Comparison of ENCODE assay signal across 7 cellular contexts in the genomic region with DNA sequence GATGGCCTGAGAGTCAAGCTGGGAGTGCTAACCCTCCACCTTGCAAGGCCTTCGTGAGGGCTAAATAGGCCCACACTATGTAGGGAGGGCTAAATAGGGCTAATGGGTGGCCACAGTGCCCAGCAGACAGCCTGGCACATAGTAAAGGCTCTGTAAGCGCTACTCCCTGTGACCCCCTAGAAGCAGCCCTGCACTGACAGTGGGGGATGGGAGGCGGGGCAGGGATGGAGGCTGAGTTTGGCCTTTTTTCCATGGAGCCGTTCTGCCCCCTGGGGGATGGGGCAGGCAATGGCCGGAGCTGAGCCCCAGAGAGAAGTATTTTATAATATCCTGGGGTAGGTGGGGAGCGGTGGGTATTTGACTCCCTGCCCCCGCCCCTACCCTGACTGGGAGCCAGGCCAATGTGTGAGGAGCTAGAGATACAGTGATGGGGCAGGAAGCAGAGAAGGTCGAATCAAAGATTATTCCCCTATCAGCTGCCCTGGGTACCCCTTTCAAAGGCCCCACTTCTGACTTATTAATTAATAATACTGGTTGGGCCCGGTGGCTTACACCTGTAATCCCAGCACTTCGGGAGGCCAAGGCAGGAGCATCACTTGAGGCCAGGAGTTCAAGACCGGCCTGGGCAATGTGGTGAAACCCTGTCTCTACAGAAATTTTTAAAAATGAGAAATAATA. TPM values are rescaled to one million over a fixed set of nuclear protein-coding genes. Genes with fewer than 3 reads are reported as not detected.
A peak's percentile ranks its signal among the peaks of the same experiment; 100 is the strongest.
DNase-seq lines count a peak whose midpoint lies in the region; ATAC-seq and TF ChIP-seq lines count a peak whose summit lies in the region.

No MANE protein-coding gene starts in this region.

- no peak overlapping the region for H3K4me3 Mint-ChIP-seq in WTC11

- H3K36me3 Mint-ChIP-seq in WTC11: no peaks in the 10 kb centered on the region

- DNase-seq in GM10266 (ENCODE audit: extremely low spot score) (peak; percentile 69), WTC11 (ENCODE audit: low spot score) (peak; percentile 91), fibroblast of villous mesenchyme (ENCODE audit: low read depth) (peak; percentile 33), osteoblast (ENCODE audit: insufficient read length, low spot score, missing footprints) (peak; percentile 96), coronary artery (ENCODE audit: low spot score) (no peak)

- ATAC-seq in WTC11: peak; percentile 96
- ATAC-seq in GM21381 (IDR thresholded peaks at IDR 0.05; ENCODE audit: unreplicated experiment): no peak

- H4K20me1 ChIP-seq in KMS-11 (ENCODE audit: insufficient read depth): no peaks in the 10 kb centered on the region
- H4K20me1 ChIP-seq in osteoblast (ENCODE audit: insufficient read depth, low read length): no peaks in the 10 kb centered on the region

- H3K27me3 Mint-ChIP-seq in WTC11 (ENCODE audit: low read depth): peaks cover 3% of the 10 kb centered on the region; the same call in 1 of the 2 replicates

- no peak overlapping the region for H2AFZ ChIP-seq in KMS-11 (ENCODE audit: low read depth)
- no peak overlapping the region for H2AFZ ChIP-seq in osteoblast (ENCODE audit: low read length)

- H3K4me2 ChIP-seq in KMS-11 (no peak overlapping the region), osteoblast (ENCODE audit: insufficient read depth, low read length) (no peak overlapping the region)

- POLR2A ChIA-PET in WTC11 (lab: Charles Lee): interaction anchor here (0.6 kb wide), 1 partner anchor 36 kb away, joined by 3 read pairs; no protein-coding TSS in a partner anchor

- peaks cover 10% of the 10 kb centered on the region for H3K9me3 Mint-ChIP-seq in WTC11

- H3K27ac ChIP-seq in KMS-11 (no peak overlapping the region), osteoblast (ENCODE audit: low read depth, low read length) (no peak overlapping the region), coronary artery (no peak overlapping the region)

- peak; percentile 65 for TF ChIP-seq CTCF in GM10266 (IDR thresholded peaks at IDR 0.05; ENCODE audit: control insufficient read depth, insufficient read depth, low read depth, missing control alignments)
- TF ChIP-seq CTCF in KMS-11 (conservative IDR thresholded peaks at IDR 0.05; ENCODE audit: low read depth, low read length): peak; percentile 70
- TF ChIP-seq CTCF in WTC11 (IDR thresholded peaks at IDR 0.05): peak; percentile 85
- TF ChIP-seq CTCF in fibroblast of villous mesenchyme (IDR thresholded peaks at IDR 0.05; ENCODE audit: insufficient read depth, low read depth, low read length): peak; percentile 91
- TF ChIP-seq CTCF in osteoblast (IDR thresholded peaks at IDR 0.05; ENCODE audit: extremely low read depth, low read depth, low read length): peak; percentile 81
- TF ChIP-seq CTCF in coronary artery (IDR thresholded peaks at IDR 0.05): no peak

- H3K36me3 ChIP-seq in KMS-11 (ENCODE audit: insufficient read depth) (no peaks in the 10 kb centered on the region), osteoblast (ENCODE audit: insufficient read depth, low read length) (no peaks in the 10 kb centered on the region)

- no peaks in the 10 kb centered on the region for H3K9me3 ChIP-seq in osteoblast (ENCODE audit: low read depth, low read length)

- no peaks in the 10 kb centered on the region for H3K79me2 ChIP-seq in KMS-11 (ENCODE audit: insufficient read depth, low read depth)
- no peaks in the 10 kb centered on the region for H3K79me2 ChIP-seq in osteoblast (ENCODE audit: insufficient read depth, low read length)

- no peak overlapping the region for H3K4me3 ChIP-seq in KMS-11 (IDR thresholded peaks at IDR 0.05; ENCODE audit: insufficient read depth, low read depth, low read length)
- no peak overlapping the region for H3K4me3 ChIP-seq in fibroblast of villous mesenchyme (ENCODE audit: low read depth, low read length)
- H3K4me3 ChIP-seq in osteoblast (ENCODE audit: insufficient read depth, low read length): no peak overlapping the region
- no peak overlapping the region for H3K4me3 ChIP-seq in coronary artery

- no peaks in the 10 kb centered on the region for H3K4me1 Mint-ChIP-seq in WTC11

- CTCF ChIA-PET in WTC11 (lab: Charles Lee): interaction anchor here (0.6 to 2.7 kb wide), 35 partner anchors 10 to 374 kb away, joined by 3 to 38 read pairs (median 4); partner anchors contain the start of gene LACTBL1

- H3K4me1 ChIP-seq in KMS-11 (ENCODE audit: low read depth, poor library complexity, severe bottlenecking): no peaks in the 10 kb centered on the region
- H3K4me1 ChIP-seq in osteoblast (ENCODE audit: insufficient read depth, low read length): no peaks in the 10 kb centered on the region

- H3K27me3 ChIP-seq in KMS-11 (ENCODE audit: insufficient read depth, low read depth) (peaks cover 46% of the 10 kb centered on the region; the same call in 1 of the 2 replicates), osteoblast (ENCODE audit: insufficient read depth, low read length) (peaks cover 20% of the 10 kb centered on the region)

- no peak overlapping the region for H3K9ac ChIP-seq in KMS-11

- H3K27ac Mint-ChIP-seq in WTC11: no peak overlapping the region

TF ChIP-seq in WTC11, 78 proteins besides CTCF, POLR2A, EP300 and RAD21:
- TF ChIP-seq, protein P1, sequence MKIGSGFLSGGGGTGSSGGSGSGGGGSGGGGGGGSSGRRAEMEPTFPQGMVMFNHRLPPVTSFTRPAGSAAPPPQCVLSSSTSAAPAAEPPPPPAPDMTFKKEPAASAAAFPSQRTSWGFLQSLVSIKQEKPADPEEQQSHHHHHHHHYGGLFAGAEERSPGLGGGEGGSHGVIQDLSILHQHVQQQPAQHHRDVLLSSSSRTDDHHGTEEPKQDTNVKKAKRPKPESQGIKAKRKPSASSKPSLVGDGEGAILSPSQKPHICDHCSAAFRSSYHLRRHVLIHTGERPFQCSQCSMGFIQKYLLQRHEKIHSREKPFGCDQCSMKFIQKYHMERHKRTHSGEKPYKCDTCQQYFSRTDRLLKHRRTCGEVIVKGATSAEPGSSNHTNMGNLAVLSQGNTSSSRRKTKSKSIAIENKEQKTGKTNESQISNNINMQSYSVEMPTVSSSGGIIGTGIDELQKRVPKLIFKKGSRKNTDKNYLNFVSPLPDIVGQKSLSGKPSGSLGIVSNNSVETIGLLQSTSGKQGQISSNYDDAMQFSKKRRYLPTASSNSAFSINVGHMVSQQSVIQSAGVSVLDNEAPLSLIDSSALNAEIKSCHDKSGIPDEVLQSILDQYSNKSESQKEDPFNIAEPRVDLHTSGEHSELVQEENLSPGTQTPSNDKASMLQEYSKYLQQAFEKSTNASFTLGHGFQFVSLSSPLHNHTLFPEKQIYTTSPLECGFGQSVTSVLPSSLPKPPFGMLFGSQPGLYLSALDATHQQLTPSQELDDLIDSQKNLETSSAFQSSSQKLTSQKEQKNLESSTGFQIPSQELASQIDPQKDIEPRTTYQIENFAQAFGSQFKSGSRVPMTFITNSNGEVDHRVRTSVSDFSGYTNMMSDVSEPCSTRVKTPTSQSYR (CRISPR knock-in tag; IDR thresholded peaks at IDR 0.05): peak; percentile 92
- TF ChIP-seq ZNF423 (CRISPR knock-in tag; IDR thresholded peaks at IDR 0.05) (peak; percentile 9; the same call in 1 of the 2 replicates), CREB1 (CRISPR knock-in tag; IDR thresholded peaks at IDR 0.05) (no peak)

RNA-seq across cellular contexts. Expression of gene LACTBL1, which starts 42.3 kb away (rescaled TPM):
- total RNA-seq in WTC11 (2021) (not detected in 3 replicates), fibroblast of villous mesenchyme (not detected in 2 replicates), osteoblast (under 0.01 TPM in 1 of 2 replicates, not detected in the other)
